ENCODE assay signal across 8 cellular contexts in the genomic region with DNA sequence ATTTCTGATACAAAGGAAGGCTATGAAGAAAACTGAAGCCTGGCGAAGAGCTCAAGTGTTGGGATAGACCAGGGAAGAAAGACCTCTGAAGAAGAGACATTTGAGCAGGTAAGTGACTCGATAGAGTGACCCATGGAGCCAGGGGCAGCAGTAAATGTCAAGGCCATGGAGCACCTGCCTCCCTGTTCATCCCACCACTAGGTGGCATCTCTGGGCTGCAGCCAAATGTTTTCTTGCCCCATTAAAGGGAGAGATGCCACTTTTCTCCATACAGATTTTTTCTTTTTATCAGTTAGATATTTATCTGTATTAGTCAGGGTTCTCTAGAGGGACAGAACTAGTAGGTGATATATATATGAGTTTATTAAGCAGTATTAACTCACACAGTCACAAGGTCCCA.
DNase-seq lines count a peak whose midpoint lies in the region; ATAC-seq and TF ChIP-seq lines count a peak whose summit lies in the region.

No MANE protein-coding gene starts in this region.

- H3K4me3 ChIP-seq in AG10803 (ENCODE audit: low read length): no peak overlapping the region

- peaks cover 2% of the 10 kb centered on the region for H3K9me3 Mint-ChIP-seq in nephron

- ATAC-seq in GM21360 (IDR thresholded peaks at IDR 0.05; ENCODE audit: unreplicated experiment) (no peak), HG03457 (IDR thresholded peaks at IDR 0.05; ENCODE audit: unreplicated experiment) (no peak)

- peak; percentile 50 for TF ChIP-seq CTCF in AG10803 (conservative IDR thresholded peaks at IDR 0.05; ENCODE audit: low read length)
- TF ChIP-seq CTCF in GM20000 (IDR thresholded peaks at IDR 0.05; ENCODE audit: extremely low read depth, missing control alignments): peak; percentile 62
- peak; percentile 38 to 59 (median 39) for TF ChIP-seq CTCF in nephron (IDR thresholded peaks at IDR 0.05; ENCODE audit: unreplicated experiment in 3 of 3)

- no peaks in the 10 kb centered on the region for H3K27me3 Mint-ChIP-seq in nephron (ENCODE audit: low read depth)

- no peak overlapping the region for H3K4me3 Mint-ChIP-seq in nephron

- DNase-seq in AG10803 (ENCODE audit: low read depth) (peak; percentile 26), GM20000 (ENCODE audit: low spot score) (peak; percentile 44), NCI-H345 treated with DMSO at 0.1 percent for 48 hours (lab: John Stamatoyannopoulos, UW; ENCODE audit: unreplicated experiment) (peak; percentile 18)
- DNase-seq in activated CD4-positive, alpha-beta T cell treated with anti-CD3 and anti-CD28 coated beads for 4 hours: peak; percentile 30 to 60
- DNase-seq in effector CD8-positive, alpha-beta T cell (lab: John Stamatoyannopoulos, UW): peak; percentile 7

- H3K4me1 Mint-ChIP-seq in nephron: no peaks in the 10 kb centered on the region

- no peaks in the 10 kb centered on the region for H3K36me3 Mint-ChIP-seq in nephron (ENCODE audit: low read depth)

- no peak overlapping the region for H3K27ac Mint-ChIP-seq in nephron
